9 cellular contexts compared by ENCODE assay signal in the genomic region with DNA sequence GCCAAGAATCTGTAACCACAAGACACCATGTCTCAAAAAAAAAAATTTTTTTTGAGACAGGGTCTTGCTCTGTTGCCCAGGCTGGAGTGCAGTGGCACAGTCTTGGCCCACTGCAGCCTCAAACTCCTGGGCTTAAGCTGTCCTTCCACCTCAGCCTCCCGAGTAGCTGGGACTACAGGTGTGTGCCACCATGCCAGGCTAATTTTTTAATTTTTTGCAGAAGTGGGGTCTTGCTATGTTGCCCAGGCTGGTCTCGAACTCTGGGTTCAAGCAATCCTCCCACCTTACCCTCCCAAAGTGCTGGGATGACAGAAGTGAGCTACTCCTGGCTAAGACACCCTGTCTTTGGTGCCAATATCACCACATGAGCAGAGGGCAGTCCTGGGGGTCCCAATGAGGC. TPM values are rescaled to one million over a fixed set of nuclear protein-coding genes. Genes with fewer than 3 reads are reported as not detected.
"Had no signal": no experiment of that assay in that cellular context is flagged by ENCODE, and none has a peak within 500 bp of the region (broad histone marks: within the 10 kb centered on the region; RNA-seq: fewer than 3 reads in every experiment).

No MANE protein-coding gene starts in this region.

RNA-seq across cellular contexts. Expression of gene BLACAT1, which starts 23.1 kb away (rescaled TPM):
- total RNA-seq: activated T-helper 2 cell treated with anti-CD3 and anti-CD28 coated beads, Interferon-gamma antibody, Interleukin-2, Interleukin-4, amounts not matched to agents 10 μg/mL and 5 μg/mL and 100 μg/mL, durations not matched to agents 14 hours and 24 hours and 36 hours; adrenal gland; cardiac septum; esophagus muscularis mucosa; gastrocnemius medialis had no signal
- polyA plus RNA-seq: aorta, heart left ventricle had no signal

RNA-seq across cellular contexts. Expression of gene LEMD1, which starts 57.1 kb away (rescaled TPM):
- total RNA-seq: activated T-helper 1 cell treated with anti-CD3 and anti-CD28 coated beads, Interleukin-12 subunit alpha, Interleukin-12 subunit beta, Interleukin-2, Interleukin-4 antibody, amounts not matched to agents 30 ng/mL and 10 ng/mL and 1 ng/mL, durations not matched to agents 14 hours and 24 hours and 36 hours; activated T-helper 2 cell treated with anti-CD3 and anti-CD28 coated beads, Interferon-gamma antibody, Interleukin-2, Interleukin-4, amounts not matched to agents 10 μg/mL and 5 μg/mL and 100 μg/mL, durations not matched to agents 14 hours and 24 hours and 36 hours; adrenal gland; aorta; cardiac septum; esophagus muscularis mucosa; gastrocnemius medialis; T-helper 2 cell treated with Interferon-gamma antibody and Interleukin-4, amounts not matched to agents 100 ng/mL and 5 ng/mL, for 36 hours had no signal
- polyA plus RNA-seq: aorta, heart left ventricle had no signal
